In the genomic region with DNA sequence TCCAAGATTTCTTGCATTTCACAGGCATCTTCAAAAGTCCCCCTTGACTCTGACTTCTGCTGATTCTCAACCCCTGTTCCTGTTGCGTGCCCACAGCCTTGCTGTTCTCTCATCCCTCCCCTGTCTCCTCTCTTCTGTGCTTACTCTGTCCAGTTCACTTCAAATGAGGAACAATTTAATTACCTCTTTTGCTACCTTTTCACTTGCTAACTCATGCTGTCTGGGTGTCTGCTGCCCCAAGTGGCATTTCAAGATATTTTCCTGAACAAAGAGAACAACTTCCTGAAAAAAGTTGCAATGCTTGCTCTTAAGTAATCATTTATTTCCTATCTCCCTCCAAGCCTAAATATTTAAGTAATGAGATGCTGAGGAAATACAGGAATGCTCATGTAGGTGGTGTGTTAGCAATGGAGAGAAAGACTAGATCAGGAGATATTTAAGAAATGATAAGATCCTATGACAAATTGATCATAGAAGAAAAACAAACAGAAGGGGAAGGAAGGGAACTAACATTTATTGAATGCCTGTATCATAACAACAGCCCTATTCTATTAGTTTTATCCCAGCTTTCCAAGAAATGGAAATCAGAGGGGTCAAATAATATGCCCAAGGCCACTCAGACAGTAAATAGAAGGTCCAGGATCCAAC, we compare ENCODE assay signal across 1 cellular context.
TF ChIP-seq lines count a peak whose summit lies in the region.

No MANE protein-coding gene starts in this region.

TF ChIP-seq in H1, 55 proteins besides CTCF, POLR2A, EP300 and RAD21 (continued from another document):
- TF ChIP-seq, protein P1, sequence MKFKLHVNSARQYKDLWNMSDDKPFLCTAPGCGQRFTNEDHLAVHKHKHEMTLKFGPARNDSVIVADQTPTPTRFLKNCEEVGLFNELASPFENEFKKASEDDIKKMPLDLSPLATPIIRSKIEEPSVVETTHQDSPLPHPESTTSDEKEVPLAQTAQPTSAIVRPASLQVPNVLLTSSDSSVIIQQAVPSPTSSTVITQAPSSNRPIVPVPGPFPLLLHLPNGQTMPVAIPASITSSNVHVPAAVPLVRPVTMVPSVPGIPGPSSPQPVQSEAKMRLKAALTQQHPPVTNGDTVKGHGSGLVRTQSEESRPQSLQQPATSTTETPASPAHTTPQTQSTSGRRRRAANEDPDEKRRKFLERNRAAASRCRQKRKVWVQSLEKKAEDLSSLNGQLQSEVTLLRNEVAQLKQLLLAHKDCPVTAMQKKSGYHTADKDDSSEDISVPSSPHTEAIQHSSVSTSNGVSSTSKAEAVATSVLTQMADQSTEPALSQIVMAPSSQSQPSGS (IDR thresholded peaks at IDR 0.05; ENCODE audit: low read length): no peak
- TF ChIP-seq SIN3A (conservative IDR thresholded peaks at IDR 0.05 in 1 of 2, IDR thresholded peaks at IDR 0.05 in 1 of 2; ENCODE audit: low read depth in 1 of 2, low read length in 2 of 2) (no peak), POLR2AphosphoS5 (IDR thresholded peaks at IDR 0.05; ENCODE audit: low read depth, low read length) (no peak)
